31 cellular contexts compared by ENCODE assay signal in genomic region chr18:77164762-77165485, GRCh38. TPM values are rescaled to one million over a fixed set of nuclear protein-coding genes. Genes with fewer than 3 reads are reported as not detected.
A peak's percentile ranks its signal among the peaks of the same experiment; 100 is the strongest.
DNase-seq lines count a peak whose midpoint lies in the region; ATAC-seq and TF ChIP-seq lines count a peak whose summit lies in the region.
"Had no signal": no experiment of that assay in that cellular context is flagged by ENCODE, and none has a peak within 500 bp of the region (broad histone marks: within the 10 kb centered on the region; RNA-seq: fewer than 3 reads in every experiment).

No MANE protein-coding gene starts in this region.

- H3K4me3 ChIP-seq in GM23248, result no peak overlapping the region
- no peak overlapping the region for H3K4me3 ChIP-seq in neural progenitor cell
- H3K4me3 ChIP-seq in hepatocyte, result no peak overlapping the region
- H3K4me3 ChIP-seq: right lobe of liver, tibial nerve had no signal

- DNase-seq in GM23248 (no peak), astrocyte of the hippocampus (ENCODE audit: low read depth, low spot score) (peak; percentile 13), immature natural killer cell (peak; percentile 17 to 22 (median 21)), neural progenitor cell (ENCODE audit: low spot score) (no peak), hepatocyte (ENCODE audit: low spot score) (no peak), NOMO-1 treated with DMSO at 0.1 percent for 48 hours (lab: John Stamatoyannopoulos, UW; ENCODE audit: unreplicated experiment) (no peak)
- no peak for DNase-seq in activated CD4-positive, alpha-beta T cell treated with anti-CD3 and anti-CD28 coated beads, Interleukin-2, amount 50 U/mL, for 48 hours
- DNase-seq: activated CD4-positive, alpha-beta T cell treated with anti-CD3 and anti-CD28 coated beads for 4 hours; activated CD8-positive, alpha-beta memory T cell treated with anti-CD3 and anti-CD28 coated beads for 24 hours; activated T-cell treated with anti-CD3 and anti-CD28 coated beads for 4 hours; AML-193; CD4-positive, alpha-beta memory T cell; effector CD4-positive, alpha-beta T cell; H9; Kasumi-1; mammary epithelial cell; MV-4-11; NCI-H1436 treated with DMSO at 0.1 percent for 48 hours; NCI-H446; NCI-H774; posterior cingulate gyrus; right lobe of liver; SW 1271 had no signal

- no peak overlapping the region for H2AFZ ChIP-seq in GM23248
- H2AFZ ChIP-seq in neural progenitor cell (replicated peaks), result no peak overlapping the region
- no peak overlapping the region for H2AFZ ChIP-seq in hepatocyte

- H3K27ac ChIP-seq in GM23248 (peak overlapping the region; percentile 79), neural progenitor cell (no peak overlapping the region), hepatocyte (no peak overlapping the region)
- H3K27ac ChIP-seq: right lobe of liver, tibial nerve, VCaP had no signal

- H3K9me2 ChIP-seq in GM23248 (ENCODE audit: insufficient read depth), result no peaks in the 10 kb centered on the region
- no peaks in the 10 kb centered on the region for H3K9me2 ChIP-seq in hepatocyte (replicated peaks; ENCODE audit: insufficient read depth)

- peaks cover 24% of the 10 kb centered on the region for H3F3A ChIP-seq in GM23248 (ENCODE audit: insufficient read depth)
- no peaks in the 10 kb centered on the region for H3F3A ChIP-seq in neural progenitor cell (ENCODE audit: low read depth)

- 90 to 93% methylated on average over 20 of the region's 20 CpGs for WGBS in GM23248 (ENCODE audit: low coverage in 1 of 2, low lambda C conversion rate in 2 of 2, missing lambda C conversion rate in 2 of 2), 2 experiments
- 96% methylated on average over 20 of the region's 20 CpGs for WGBS in hepatocyte (ENCODE audit: low lambda C conversion rate, missing lambda C conversion rate)

- H3K4me1 ChIP-seq in GM23248 (ENCODE audit: insufficient read depth) (peaks cover 28% of the 10 kb centered on the region), neural progenitor cell (peaks cover 26% of the 10 kb centered on the region), hepatocyte (ENCODE audit: insufficient read depth) (peaks cover 4% of the 10 kb centered on the region)
- H3K4me1 ChIP-seq: breast epithelium, right lobe of liver had no signal

- H3K9ac ChIP-seq in GM23248 (peak overlapping the region; percentile 71; the same call in 1 of the 2 replicates), neural progenitor cell (no peak overlapping the region)

- H3K27me3 ChIP-seq in GM23248 (replicated peaks; ENCODE audit: insufficient read depth) (no peaks in the 10 kb centered on the region), neural progenitor cell (no peaks in the 10 kb centered on the region), hepatocyte (no peaks in the 10 kb centered on the region)
- H3K27me3 ChIP-seq: right lobe of liver had no signal

- H3K36me3 Mint-ChIP-seq in immature natural killer cell (no peaks in the 10 kb centered on the region), neural progenitor cell (peaks cover 4% of the 10 kb centered on the region)
- H3K36me3 Mint-ChIP-seq: activated naive CD4-positive, alpha-beta T cell treated with anti-CD3 and anti-CD28 coated beads, Interleukin-2, amount 50 U/mL, for 24 hours; CD4-positive, alpha-beta memory T cell had no signal

- no peaks in the 10 kb centered on the region for H3K9me3 Mint-ChIP-seq in immature natural killer cell
- H3K9me3 Mint-ChIP-seq in neural progenitor cell, result peaks cover 2% of the 10 kb centered on the region
- H3K9me3 Mint-ChIP-seq: activated naive CD4-positive, alpha-beta T cell treated with anti-CD3 and anti-CD28 coated beads, Interleukin-2, amount 50 U/mL, for 24 hours; activated T-helper 2 cell treated with anti-CD3 and anti-CD28 coated beads, Interferon-gamma antibody, Interleukin-2, Interleukin-4, amounts not matched to agents 10 μg/mL and 5 μg/mL and 100 μg/mL, durations not matched to agents 14 hours and 24 hours and 36 hours; CD4-positive, alpha-beta memory T cell had no signal

- ATAC-seq in GM21619 (IDR thresholded peaks at IDR 0.05; ENCODE audit: unreplicated experiment), result no peak
- ATAC-seq: HepG2, right lobe of liver had no signal

- no peak for TF ChIP-seq CTCF in neural progenitor cell (IDR thresholded peaks at IDR 0.05)
- TF ChIP-seq CTCF in hepatocyte (IDR thresholded peaks at IDR 0.05; ENCODE audit: poor library complexity), result no peak

- H3K4me3 Mint-ChIP-seq in immature natural killer cell (no peak overlapping the region), neural progenitor cell (no peak overlapping the region)
- H3K4me3 Mint-ChIP-seq: activated naive CD4-positive, alpha-beta T cell treated with anti-CD3 and anti-CD28 coated beads, Interleukin-2, amount 50 U/mL, for 24 hours; CD4-positive, alpha-beta memory T cell had no signal

- no peaks in the 10 kb centered on the region for H3K79me2 ChIP-seq in GM23248 (ENCODE audit: insufficient read depth)
- no peaks in the 10 kb centered on the region for H3K79me2 ChIP-seq in neural progenitor cell (ENCODE audit: low read depth)
- no peaks in the 10 kb centered on the region for H3K79me2 ChIP-seq in hepatocyte

- H4K20me1 ChIP-seq in GM23248 (ENCODE audit: insufficient read depth), result no peaks in the 10 kb centered on the region
- no peaks in the 10 kb centered on the region for H4K20me1 ChIP-seq in neural progenitor cell (ENCODE audit: low read depth)
- no peaks in the 10 kb centered on the region for H4K20me1 ChIP-seq in hepatocyte (ENCODE audit: insufficient read depth, poor library complexity, severe bottlenecking)

- H3K9me3 ChIP-seq in GM23248 (ENCODE audit: low read depth) (no peaks in the 10 kb centered on the region), neural progenitor cell (ENCODE audit: low read depth) (no peaks in the 10 kb centered on the region), hepatocyte (ENCODE audit: low read depth) (no peaks in the 10 kb centered on the region)
- H3K9me3 ChIP-seq: breast epithelium, right lobe of liver, tibial nerve had no signal

- H3K36me3 ChIP-seq in GM23248 (ENCODE audit: low read depth), result no peaks in the 10 kb centered on the region
- no peaks in the 10 kb centered on the region for H3K36me3 ChIP-seq in neural progenitor cell
- H3K36me3 ChIP-seq in hepatocyte (replicated peaks; ENCODE audit: insufficient read depth, low read depth), result no peaks in the 10 kb centered on the region
- H3K36me3 ChIP-seq: breast epithelium, right lobe of liver, tibial nerve had no signal

- peaks cover 9 to 22% of the 10 kb centered on the region in 2 donors for H3K4me1 Mint-ChIP-seq in immature natural killer cell
- peaks cover 53% of the 10 kb centered on the region for H3K4me1 Mint-ChIP-seq in neural progenitor cell
- H3K4me1 Mint-ChIP-seq: activated naive CD4-positive, alpha-beta T cell treated with anti-CD3 and anti-CD28 coated beads, Interleukin-2, amount 50 U/mL, for 24 hours had no signal

- peak overlapping the region in 1 of 6 donors; percentile 49 for H3K27ac Mint-ChIP-seq in immature natural killer cell
- peak overlapping the region; percentile 46 for H3K27ac Mint-ChIP-seq in neural progenitor cell
- H3K27ac Mint-ChIP-seq: activated T-helper 2 cell treated with anti-CD3 and anti-CD28 coated beads, Interferon-gamma antibody, Interleukin-2, Interleukin-4, amounts not matched to agents 10 μg/mL and 5 μg/mL and 100 μg/mL, durations not matched to agents 14 hours and 24 hours and 36 hours; H9 had no signal

- in situ Hi-C loops in GM23248 (cut with MboI), result no loop called here

- peaks cover 3 to 14% (median 4%) of the 10 kb centered on the region in 3 donors for H3K27me3 Mint-ChIP-seq in immature natural killer cell (ENCODE audit: low read depth in 3 of 3)
- H3K27me3 Mint-ChIP-seq in neural progenitor cell (ENCODE audit: insufficient read depth, low read depth), result peaks cover 12% of the 10 kb centered on the region

- H3K4me2 ChIP-seq in GM23248 (ENCODE audit: unreplicated experiment) (peak overlapping the region; percentile 48), neural progenitor cell (no peak overlapping the region), hepatocyte (no peak overlapping the region)

RNA-seq across cellular contexts. Expression of gene MBP, which starts 32.3 kb away (rescaled TPM):
- total RNA-seq in GM23248 (2014; rRNA removed; shearing (Covaris generic)), result 2.2 and 2.7 TPM in 2 replicates
- polyA plus RNA-seq in GM23248 (2016; fragmentation: Nextera tagmentation; extraction: Ambion mirVana) (2.9 and 3.3 TPM in 2 replicates), immature natural killer cell (100 to 1,000 TPM; 187 to 403 (median 297) TPM), hepatocyte (21.0 and 21.6 TPM in 2 replicates)
- total RNA-seq in neural progenitor cell (ENCODE audit: low replicate concordance) (0.64 and 2.1 TPM in 2 replicates), hepatocyte (21.0 and 22.1 TPM in 2 replicates)
- total RNA-seq: A673 had no signal

Comparison
In these comparisons a context has a peak if more than half of its experiments do, and no peak if none do; other contexts are left out.
1. DNase-seq: peak in astrocyte of the hippocampus (single experiment) and immature natural killer cell (3 of 3); none in GM23248 (single experiment), neural progenitor cell (single experiment), hepatocyte (single experiment), NOMO-1 treated with DMSO at 0.1 percent for 48 hours (single experiment) and activated CD4-positive, alpha-beta T cell treated with anti-CD3 and anti-CD28 coated beads, Interleukin-2, amount 50 U/mL, for 48 hours (0 of 2).